In genomic region chr1:233619414-233619813, GRCh38 we compare ENCODE assay signal across 3 cellular contexts. TPM values are rescaled to one million over a fixed set of nuclear protein-coding genes. Genes with fewer than 3 reads are reported as not detected.
"Had no signal": no experiment of that assay in that cellular context is flagged by ENCODE, and none has a peak within 500 bp of the region (broad histone marks: within the 10 kb centered on the region; RNA-seq: fewer than 3 reads in every experiment).

No MANE protein-coding gene starts in this region.

RNA-seq across cellular contexts. Expression of gene KCNK1, which starts 5.5 kb away (rescaled TPM):
- total RNA-seq: myocyte had no signal
- polyA plus RNA-seq: immature natural killer cell; naive thymus-derived CD4-positive, alpha-beta T cell had no signal
